14 cellular contexts compared by ENCODE assay signal in genomic region chr15:57635300-57635944, GRCh38. TPM values are rescaled to one million over a fixed set of nuclear protein-coding genes. Genes with fewer than 3 reads are reported as not detected.
DNase-seq lines count a peak whose midpoint lies in the region; ATAC-seq, FAIRE-seq and TF ChIP-seq lines count a peak whose summit lies in the region.
"Had no signal": no experiment of that assay in that cellular context is flagged by ENCODE, and none has a peak within 500 bp of the region (broad histone marks: within the 10 kb centered on the region; RNA-seq: fewer than 3 reads in every experiment).

No MANE protein-coding gene starts in this region.

- intact Hi-C loops in endothelial cell of umbilical vein (cut with micrococcal nuclease) (no loop called here), testis (cut with DNase I; ENCODE audit: low total_unique reads) (no loop called here)

- H3K4me3 ChIP-seq in LNCaP clone FGC (ENCODE audit: low read depth, low read length), result no peak overlapping the region
- H3K4me3 ChIP-seq in endothelial cell of umbilical vein (replicated peaks in 1 of 3; ENCODE audit: insufficient read depth in 1 of 3, low read depth in 1 of 3, low read length in 3 of 3), result no peak overlapping the region
- H3K4me3 ChIP-seq in testis, result no peak overlapping the region

- H3K9me3 ChIP-seq in endothelial cell of umbilical vein (replicated peaks; ENCODE audit: control insufficient read depth, insufficient read depth, low read length) (no peaks in the 10 kb centered on the region), testis (no peaks in the 10 kb centered on the region)

- POLR2A ChIA-PET in endothelial cell of umbilical vein (lab: Charles Lee), result no interaction called here

- H3K27me3 ChIP-seq in endothelial cell of umbilical vein (ENCODE audit: control insufficient read depth in 2 of 2, insufficient read depth in 2 of 2, low read length in 2 of 2) (no peaks in the 10 kb centered on the region), testis (no peaks in the 10 kb centered on the region)

- in situ Hi-C loops in GM13977 (cut with MboI; ENCODE audit: low pct_unique_long_range_greater_than_20kb, low sequenced_read_pairs, unreplicated experiment), result no loop called here

- H3K9me1 ChIP-seq in endothelial cell of umbilical vein (replicated peaks; ENCODE audit: control insufficient read depth, extremely low read depth, insufficient read depth, low read length), result no peaks in the 10 kb centered on the region

- FAIRE-seq in endothelial cell of umbilical vein (lab: Jason Lieb, UNC), result peak; percentile 43

- no peaks in the 10 kb centered on the region for H4K20me1 ChIP-seq in endothelial cell of umbilical vein (replicated peaks; ENCODE audit: control insufficient read depth, extremely low read depth, insufficient read depth, low read length)

- ATAC-seq in GM21825 (IDR thresholded peaks at IDR 0.05; ENCODE audit: unreplicated experiment), result no peak
- ATAC-seq: T-helper 17 cell had no signal

- CTCF ChIA-PET in endothelial cell of umbilical vein (lab: Charles Lee), result interaction anchor here (3.8 kb wide), 1 partner anchor 75 kb away, joined by 25 read pairs; no protein-coding TSS in a partner anchor

- no peak overlapping the region for H3K9ac ChIP-seq in endothelial cell of umbilical vein (replicated peaks; ENCODE audit: extremely low read depth, insufficient read depth, low read length)

- no TSS peak for BruUV-seq in endothelial cell of umbilical vein (replicated peaks; lab: Mats Ljungman, UMichigan)

- H3K79me2 ChIP-seq in endothelial cell of umbilical vein (ENCODE audit: control insufficient read depth, insufficient read depth, low read length), result no peaks in the 10 kb centered on the region

- H3K36me3 ChIP-seq in endothelial cell of umbilical vein (ENCODE audit: control insufficient read depth in 2 of 2, extremely low read depth in 1 of 2, insufficient read depth in 2 of 2, low read length in 2 of 2), result peaks cover 5 to 46% of the 10 kb centered on the region in 2 experiments
- no peaks in the 10 kb centered on the region for H3K36me3 ChIP-seq in testis (ENCODE audit: low read depth, missing control alignments)

- dilution Hi-C loops in endothelial cell of umbilical vein (cut with MboI; ENCODE audit: extremely low pct_ligation_motif_present, low sequenced_read_pairs), result no loop called here

- H3K4me2 ChIP-seq in endothelial cell of umbilical vein (ENCODE audit: insufficient read depth, low read length), result no peak overlapping the region

- DNase-seq in LNCaP clone FGC (ENCODE audit: low read depth) (peak; percentile 47), endothelial cell of umbilical vein (ENCODE audit: low read depth, low spot score) (peak; percentile 24), lung microvascular endothelial cell (ENCODE audit: low read depth in 2 of 2) (peak; percentile 32 to 69), testis (peak; percentile 81), SKM-1 treated with dmso at 0.1 percent for 144 hours (lab: John Stamatoyannopoulos, UW; ENCODE audit: unreplicated experiment) (no peak), NCI-H748 treated with DMSO at 0.1 percent for 48 hours (lab: John Stamatoyannopoulos, UW) (no peak), GM13977 (ENCODE audit: low spot score) (no peak)
- DNase-seq: CD4-positive, alpha-beta memory T cell; GF-D8; NCI-H1048; NCI-H345; stimulated activated CD4-positive, alpha-beta T cell treated with anti-CD3 and anti-CD28 coated beads, Interleukin-4, amount 100 ng/mL, for 24 hours; T-helper 17 cell had no signal

- no peak overlapping the region for H2AFZ ChIP-seq in endothelial cell of umbilical vein (ENCODE audit: low read depth, low read length)

- TF ChIP-seq CTCF in LNCaP clone FGC (IDR thresholded peaks at IDR 0.05; ENCODE audit: control insufficient read depth, extremely low read depth, insufficient read depth) (peak; percentile 42), endothelial cell of umbilical vein (IDR thresholded peaks at IDR 0.05; ENCODE audit: extremely low read depth in 1 of 2, insufficient read depth in 1 of 2, low read depth in 1 of 2, low read length in 2 of 2) (no peak), testis (IDR thresholded peaks at IDR 0.05) (no peak), GM13977 (IDR thresholded peaks at IDR 0.05; ENCODE audit: extremely low read depth, insufficient read depth, missing control alignments) (no peak)

- TF ChIP-seq POLR2A in endothelial cell of umbilical vein (IDR thresholded peaks at IDR 0.05; ENCODE audit: low read depth, low read length), result no peak
- TF ChIP-seq POLR2A in testis (IDR thresholded peaks at IDR 0.05), result no peak

- no peaks in the 10 kb centered on the region for H3K4me1 ChIP-seq in endothelial cell of umbilical vein (ENCODE audit: control insufficient read depth, extremely low read depth, insufficient read depth, low read length)
- H3K4me1 ChIP-seq in testis, result peaks cover 29% of the 10 kb centered on the region

- 43 to 47% methylated on average over 7 of the region's 7 CpGs for WGBS in testis, 2 donors

- H3K27ac ChIP-seq in endothelial cell of umbilical vein (ENCODE audit: insufficient read depth, low read depth, low read length), result no peak overlapping the region
- H3K27ac ChIP-seq in testis, result peak overlapping the region; percentile 66 to 74

TF ChIP-seq in endothelial cell of umbilical vein, 7 proteins besides CTCF, POLR2A, EP300 and RAD21:
- TF ChIP-seq EZH2 (IDR thresholded peaks at IDR 0.05; ENCODE audit: borderline replicate concordance, low read depth, low read length, severe bottlenecking), result no peak
- TF ChIP-seq GATA2 (IDR thresholded peaks at IDR 0.05; ENCODE audit: insufficient read depth, insufficient read length, low read depth, low read length), result no peak
- TF ChIP-seq JUN (IDR thresholded peaks at IDR 0.05; ENCODE audit: borderline replicate concordance, insufficient read depth, insufficient read length, low read depth), result no peak
- TF ChIP-seq FOS (IDR thresholded peaks at IDR 0.05; ENCODE audit: borderline replicate concordance, insufficient read depth, low read length), result no peak

RNA-seq across cellular contexts. Expression of gene MYZAP, which starts 43.7 kb away (rescaled TPM):
- total RNA-seq in endothelial cell of umbilical vein (6.1 and 8.1 TPM in 2 replicates), lung microvascular endothelial cell (49.7 and 86.3 TPM in 2 replicates), testis (1 to 10 TPM; 3.3 to 6.8 TPM)
- polyA plus RNA-seq in endothelial cell of umbilical vein (5.2 and 6.3 TPM in 2 replicates), testis (ENCODE audit: insufficient read depth, low read depth, low replicate concordance) (5.6 TPM)
- 9.2 and 10.8 TPM in 2 replicates for polyA plus RNA-seq in endothelial cell of umbilical vein (2011; cell fraction: cytosol; rRNA removed)
- polyA plus RNA-seq in endothelial cell of umbilical vein (2011; cell fraction: nucleus; rRNA removed), result 8.5 TPM in 2 replicates
- polyA plus RNA-seq in endothelial cell of umbilical vein (2012), result 13.3 and 14.4 TPM in 2 replicates
- polyA minus RNA-seq in endothelial cell of umbilical vein, result 3.1 and 5.3 TPM in 2 replicates
- polyA minus RNA-seq in endothelial cell of umbilical vein (2011; cell fraction: cytosol; rRNA and poly(A)+ RNA removed), result not detected
- polyA minus RNA-seq in endothelial cell of umbilical vein (2011; cell fraction: nucleus; rRNA and poly(A)+ RNA removed), result 3.4 and 4.5 TPM in 2 replicates

Comparison
In these comparisons a context has a peak if more than half of its experiments do, and no peak if none do; other contexts are left out.
1. DNase-seq: peak in LNCaP clone FGC (single experiment), endothelial cell of umbilical vein (single experiment), lung microvascular endothelial cell (2 of 2) and testis (single experiment); none in SKM-1 treated with dmso at 0.1 percent for 144 hours (single experiment), NCI-H748 treated with DMSO at 0.1 percent for 48 hours (single experiment) and GM13977 (single experiment).